ENCODE assay signal across 14 cellular contexts in the genomic region with DNA sequence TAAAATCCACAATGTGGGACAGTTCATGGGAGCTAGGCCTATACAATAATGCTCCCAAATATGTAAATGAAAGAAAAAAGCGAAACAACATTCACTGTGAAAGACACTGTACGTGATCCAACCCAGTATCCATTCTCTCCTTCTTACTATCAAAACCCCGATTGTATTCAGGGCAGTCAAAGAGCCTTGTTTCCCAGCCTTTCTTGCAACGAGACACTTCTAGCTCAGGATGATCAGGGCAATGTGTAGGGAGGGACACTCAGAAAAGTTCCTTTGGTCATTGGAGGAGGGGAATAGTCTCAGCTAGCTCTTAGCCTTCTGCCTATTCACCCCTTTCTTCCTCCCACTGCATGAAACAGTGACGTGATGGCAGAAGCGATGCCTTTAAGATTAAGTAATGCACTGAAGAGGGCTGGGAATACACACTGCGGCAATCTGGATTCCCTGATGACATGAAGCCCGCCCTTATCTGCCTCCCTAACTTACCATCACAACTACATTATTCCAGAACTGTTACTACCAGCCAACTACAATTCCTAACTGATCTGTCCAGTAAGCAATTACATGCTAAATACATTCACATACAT. TPM values are rescaled to one million over a fixed set of nuclear protein-coding genes. Genes with fewer than 3 reads are reported as not detected.
A peak's percentile ranks its signal among the peaks of the same experiment; 100 is the strongest.
DNase-seq lines count a peak whose midpoint lies in the region; ATAC-seq and TF ChIP-seq lines count a peak whose summit lies in the region.
"Had no signal": no experiment of that assay in that cellular context is flagged by ENCODE, and none has a peak within 500 bp of the region (broad histone marks: within the 10 kb centered on the region; RNA-seq: fewer than 3 reads in every experiment).

No MANE protein-coding gene starts in this region.

- in situ Hi-C loops in gastrocnemius medialis (cut with MboI; ENCODE audit: low sequenced_read_pairs in 4 of 4) = loop anchor here in 1 of 4 donors (25.0 kb wide), 1 partner anchor 88 kb away; no protein-coding TSS in a partner anchor

- H3K4me3 Mint-ChIP-seq in central memory CD8-positive, alpha-beta T cell = no peak overlapping the region

- peaks cover 35% of the 10 kb centered on the region for H3K4me1 Mint-ChIP-seq in central memory CD8-positive, alpha-beta T cell

- no peaks in the 10 kb centered on the region for H3K27me3 Mint-ChIP-seq in central memory CD8-positive, alpha-beta T cell

- WGBS in prostate gland = 85% methylated on average over 8 of the region's 8 CpGs

- no peak for ATAC-seq in central memory CD8-positive, alpha-beta T cell (replicated peaks; ENCODE audit: extremely low read depth, poor library complexity, severe bottlenecking)
- peak in 1 of 2 donors; percentile 62 for ATAC-seq in gastrocnemius medialis

- no peaks in the 10 kb centered on the region for H3K9me3 Mint-ChIP-seq in central memory CD8-positive, alpha-beta T cell

- no peak for TF ChIP-seq POLR2A in gastrocnemius medialis (IDR thresholded peaks at IDR 0.05)
- TF ChIP-seq POLR2A in prostate gland (IDR thresholded peaks at IDR 0.05) = no peak

- no peaks in the 10 kb centered on the region for H3K9me3 ChIP-seq in gastrocnemius medialis
- H3K9me3 ChIP-seq in prostate gland = no peaks in the 10 kb centered on the region
- H3K9me3 ChIP-seq: HAP-1, suprapubic skin had no signal

- H3K27ac ChIP-seq in gastrocnemius medialis (peak overlapping the region; percentile 61 to 80 (median 65)), prostate gland (no peak overlapping the region)
- H3K27ac ChIP-seq: C4-2B, suprapubic skin had no signal

- H3K36me3 Mint-ChIP-seq in central memory CD8-positive, alpha-beta T cell (ENCODE audit: insufficient read depth) = peaks cover 8% of the 10 kb centered on the region

- DNase-seq in GM03348 (ENCODE audit: low spot score) (peak; percentile 76), inferior parietal cortex (ENCODE audit: extremely low spot score) (peak; percentile 34), gastrocnemius medialis (no peak), NCI-H187 (lab: John Stamatoyannopoulos, UW) (no peak), occipital lobe (lab: John Stamatoyannopoulos, UW) (no peak), prostate gland (ENCODE audit: low spot score) (no peak)
- no peak for DNase-seq in central memory CD8-positive, alpha-beta T cell (ENCODE audit: low spot score in 2 of 2)
- DNase-seq in stimulated activated CD4-positive, alpha-beta T cell treated with anti-CD3 and anti-CD28 coated beads, Interleukin-4, amount 100 ng/mL, for 24 hours = no peak
- DNase-seq: activated naive CD4-positive, alpha-beta T cell treated with Interleukin-2 at 50 U/mL for 16 hours; NCI-H774; stimulated activated CD4-positive, alpha-beta T cell treated with anti-CD3 and anti-CD28 coated beads, Interleukin-4, amount 100 ng/mL, for 4 hours had no signal

- H3K27ac Mint-ChIP-seq in central memory CD8-positive, alpha-beta T cell (ENCODE audit: low read depth) = peak overlapping the region; percentile 32

- no peaks in the 10 kb centered on the region for H3K27me3 ChIP-seq in gastrocnemius medialis
- H3K27me3 ChIP-seq in prostate gland (replicated peaks; ENCODE audit: insufficient read depth) = no peaks in the 10 kb centered on the region
- H3K27me3 ChIP-seq: suprapubic skin had no signal

- intact Hi-C loops in gastrocnemius medialis (cut with DNase I; ENCODE audit: low total_unique reads) = no loop called here
- intact Hi-C loops in prostate gland (cut with DNase I) = no loop called here

- no peak for TF ChIP-seq CTCF in gastrocnemius medialis (IDR thresholded peaks at IDR 0.05 in 4 of 5, conservative IDR thresholded peaks at IDR 0.05 in 1 of 5)
- no peak for TF ChIP-seq CTCF in prostate gland (IDR thresholded peaks at IDR 0.05)

- H3K36me3 ChIP-seq in gastrocnemius medialis (no peaks in the 10 kb centered on the region), prostate gland (no peaks in the 10 kb centered on the region)
- H3K36me3 ChIP-seq: suprapubic skin had no signal

- peaks cover 43 to 48% of the 10 kb centered on the region in 2 donors for H3K4me1 ChIP-seq in gastrocnemius medialis
- H3K4me1 ChIP-seq in prostate gland (replicated peaks) = no peaks in the 10 kb centered on the region
- H3K4me1 ChIP-seq: HAP-1 had no signal

- H3K4me3 ChIP-seq in gastrocnemius medialis = no peak overlapping the region
- H3K4me3 ChIP-seq in prostate gland = no peak overlapping the region
- H3K4me3 ChIP-seq: HAP-1, suprapubic skin had no signal

RNA-seq across cellular contexts. Expression of gene UBE2H, which starts 27.3 kb away (rescaled TPM):
- total RNA-seq in gastrocnemius medialis = 100 to 1,000 TPM in 2 of 4 donors, 10 to 100 TPM in 2; 82.7 to 162 (median 103) TPM
- 85.2 TPM for total RNA-seq in occipital lobe
- 100 to 1,000 TPM in 1 of 2 donors, 10 to 100 TPM in 1; 78.4 to 105 TPM for total RNA-seq in prostate gland

Comparison
In these comparisons a context has a peak if more than half of its experiments do, and no peak if none do; other contexts are left out.
1. DNase-seq: peak in GM03348 (single experiment) and inferior parietal cortex (single experiment); none in central memory CD8-positive, alpha-beta T cell (0 of 2), gastrocnemius medialis (0 of 2), NCI-H187 (0 of 2), occipital lobe (single experiment), stimulated activated CD4-positive, alpha-beta T cell treated with anti-CD3 and anti-CD28 coated beads, Interleukin-4, amount 100 ng/mL, for 24 hours (single experiment) and prostate gland (single experiment).
2. H3K27ac ChIP-seq: peak in gastrocnemius medialis (4 of 4); none in prostate gland (0 of 2).